9 cellular contexts compared by ENCODE assay signal in genomic region chr2:232365621-232366321, GRCh38. TPM values are rescaled to one million over a fixed set of nuclear protein-coding genes. Genes with fewer than 3 reads are reported as not detected.
DNase-seq lines count a peak whose midpoint lies in the region; ATAC-seq and TF ChIP-seq lines count a peak whose summit lies in the region.
"Had no signal": no experiment of that assay in that cellular context is flagged by ENCODE, and none has a peak within 500 bp of the region (broad histone marks: within the 10 kb centered on the region; RNA-seq: fewer than 3 reads in every experiment).

No MANE protein-coding gene starts in this region.

- H3K27me3 Mint-ChIP-seq in activated CD8-positive, alpha-beta T cell treated with anti-CD3 and anti-CD28 coated beads, Interleukin-2, amount 10 ng/mL, durations not matched to agents 7 days and 5 days (ENCODE audit: low read depth), result no peaks in the 10 kb centered on the region

- H3K4me1 Mint-ChIP-seq in activated CD8-positive, alpha-beta T cell treated with anti-CD3 and anti-CD28 coated beads, Interleukin-2, amount 10 ng/mL, durations not matched to agents 7 days and 5 days (ENCODE audit: low read depth), result peaks cover 34% of the 10 kb centered on the region

- H3K27me3 ChIP-seq in DOHH2 (ENCODE audit: control insufficient read depth, low read length), result no peaks in the 10 kb centered on the region

- peak; percentile 66 for ATAC-seq in activated CD8-positive, alpha-beta T cell treated with anti-CD3 and anti-CD28 coated beads, Interleukin-2, amount 10 ng/mL, durations not matched to agents 7 days and 5 days
- ATAC-seq in HG03378 (IDR thresholded peaks at IDR 0.05; ENCODE audit: unreplicated experiment), result no peak

- H3K36me3 Mint-ChIP-seq in activated CD8-positive, alpha-beta T cell treated with anti-CD3 and anti-CD28 coated beads, Interleukin-2, amount 10 ng/mL, durations not matched to agents 7 days and 5 days (ENCODE audit: low read depth), result no peaks in the 10 kb centered on the region

- H3K4me3 Mint-ChIP-seq in activated CD8-positive, alpha-beta T cell treated with anti-CD3 and anti-CD28 coated beads, Interleukin-2, amount 10 ng/mL, durations not matched to agents 7 days and 5 days, result no peak overlapping the region

- H3K9me2 ChIP-seq in DOHH2 (replicated peaks; ENCODE audit: control insufficient read depth, low read length), result no peaks in the 10 kb centered on the region

- no peaks in the 10 kb centered on the region for H3K79me2 ChIP-seq in DOHH2 (ENCODE audit: control insufficient read depth, low read length)

- peak; percentile 46 for TF ChIP-seq CTCF in DOHH2 (IDR thresholded peaks at IDR 0.05; ENCODE audit: low read depth, low read length, poor library complexity, severe bottlenecking)

- no peaks in the 10 kb centered on the region for H3F3A ChIP-seq in DOHH2 (ENCODE audit: control insufficient read depth, insufficient read depth)

- DNase-seq in HT1080 (ENCODE audit: low read depth), result peak; percentile 54
- DNase-seq in activated CD8-positive, alpha-beta T cell treated with anti-CD3 and anti-CD28 coated beads, Interleukin-2, amount 10 ng/mL, durations not matched to agents 7 days and 5 days, result peak; percentile 45
- peak; percentile 60 for DNase-seq in kidney tubule cell (ENCODE audit: low spot score)
- no peak for DNase-seq in NCI-H2107 (lab: John Stamatoyannopoulos, UW)
- no peak for DNase-seq in NCI-H1048 (lab: John Stamatoyannopoulos, UW)
- no peak for DNase-seq in dedifferentiated amniotic fluid mesenchymal stem cell (ENCODE audit: extremely low spot score)

- CTCF ChIA-PET in activated CD8-positive, alpha-beta T cell treated with anti-CD3 and anti-CD28 coated beads, Interleukin-2, amount 10 ng/mL, durations not matched to agents 7 days and 5 days (lab: Charles Lee), result interaction anchor here (0.9 to 1.3 kb wide), 4 partner anchors 24 to 465 kb away, joined by 3 to 5 read pairs (median 4); no protein-coding TSS in a partner anchor

- H3K27ac Mint-ChIP-seq in activated CD8-positive, alpha-beta T cell treated with anti-CD3 and anti-CD28 coated beads, Interleukin-2, amount 10 ng/mL, durations not matched to agents 7 days and 5 days, result peak overlapping the region; percentile 5

- H3K4me3 ChIP-seq in DOHH2 (ENCODE audit: low read length), result no peak overlapping the region

- no peaks in the 10 kb centered on the region for H3K9me3 Mint-ChIP-seq in activated CD8-positive, alpha-beta T cell treated with anti-CD3 and anti-CD28 coated beads, Interleukin-2, amount 10 ng/mL, durations not matched to agents 7 days and 5 days (ENCODE audit: insufficient read depth)

- POLR2A ChIA-PET in activated CD8-positive, alpha-beta T cell treated with anti-CD3 and anti-CD28 coated beads, Interleukin-2, amount 10 ng/mL, durations not matched to agents 7 days and 5 days (lab: Charles Lee), result no interaction called here

- H4K20me1 ChIP-seq in DOHH2 (ENCODE audit: control insufficient read depth, insufficient read depth, low read depth, low read length), result no peaks in the 10 kb centered on the region

- peaks cover 5% of the 10 kb centered on the region; the same call in 1 of the 2 replicates for H3K9me3 ChIP-seq in DOHH2 (ENCODE audit: control insufficient read depth, insufficient read depth, low read length)

- H3K4me1 ChIP-seq in DOHH2 (ENCODE audit: control insufficient read depth, low read length), result peaks cover 12% of the 10 kb centered on the region

- no peak overlapping the region for H3K4me2 ChIP-seq in DOHH2 (ENCODE audit: low read length)

- H3K27ac ChIP-seq in DOHH2 (ENCODE audit: low read depth, low read length), result no peak overlapping the region

- no peaks in the 10 kb centered on the region for H3K36me3 ChIP-seq in DOHH2 (ENCODE audit: control insufficient read depth, low read length)

RNA-seq across cellular contexts. Expression of gene ALPP, which starts 12.8 kb away (rescaled TPM):
- not detected in 2 replicates for total RNA-seq in HT1080 (2014; rRNA removed; shearing (Covaris generic))
- polyA plus RNA-seq in HT1080 (2015; cell fraction: cytosol; rRNA removed), result not detected in 2 replicates
- not detected in 2 replicates for polyA plus RNA-seq in HT1080 (2015; cell fraction: nucleus; rRNA removed)
- total RNA-seq in activated CD8-positive, alpha-beta T cell treated with anti-CD3 and anti-CD28 coated beads, Interleukin-2, amount 10 ng/mL, durations not matched to agents 7 days and 5 days, result not detected
- total RNA-seq: T-helper 1 cell treated with Interleukin-12 subunit alpha and Interleukin-12 subunit beta and Interleukin-4 antibody, amounts not matched to agents 30 ng/mL and 1 ng/mL, for 36 hours had no signal

RNA-seq across cellular contexts. Expression of gene ALPG, which starts 40.9 kb away (rescaled TPM):
- total RNA-seq in HT1080 (2014; rRNA removed; shearing (Covaris generic)), result not detected in 2 replicates
- polyA plus RNA-seq in HT1080 (2015; cell fraction: cytosol; rRNA removed), result not detected in 2 replicates
- polyA plus RNA-seq in HT1080 (2015; cell fraction: nucleus; rRNA removed), result not detected in 2 replicates
- not detected for total RNA-seq in activated CD8-positive, alpha-beta T cell treated with anti-CD3 and anti-CD28 coated beads, Interleukin-2, amount 10 ng/mL, durations not matched to agents 7 days and 5 days
- total RNA-seq: T-helper 1 cell treated with Interleukin-12 subunit alpha and Interleukin-12 subunit beta and Interleukin-4 antibody, amounts not matched to agents 30 ng/mL and 1 ng/mL, for 36 hours had no signal

Comparison
In these comparisons a context has a peak if more than half of its experiments do, and no peak if none do; other contexts are left out.
1. DNase-seq: peak in HT1080 (single experiment), activated CD8-positive, alpha-beta T cell treated with anti-CD3 and anti-CD28 coated beads, Interleukin-2, amount 10 ng/mL, durations not matched to agents 7 days and 5 days (single experiment) and kidney tubule cell (single experiment); none in NCI-H2107 (single experiment), NCI-H1048 (single experiment) and dedifferentiated amniotic fluid mesenchymal stem cell (single experiment).